ENCODE assay signal across 5 cellular contexts in genomic region chr16:10741249-10741648, GRCh38. TPM values are rescaled to one million over a fixed set of nuclear protein-coding genes. Genes with fewer than 3 reads are reported as not detected.
"Had no signal": no experiment of that assay in that cellular context is flagged by ENCODE, and none has a peak within 500 bp of the region (broad histone marks: within the 10 kb centered on the region; RNA-seq: fewer than 3 reads in every experiment).

No MANE protein-coding gene starts in this region.

RNA-seq across cellular contexts. Expression of gene TEKT5, which starts 46.5 kb away (rescaled TPM):
- total RNA-seq: activated CD4-positive, alpha-beta T cell treated with anti-CD3 and anti-CD28 coated beads, Interleukin-2, amount 10 ng/mL, durations not matched to agents 24 days and 14 days; body of pancreas; Right ventricle myocardium superior; T-helper 1 cell treated with Interleukin-12 subunit alpha and Interleukin-12 subunit beta and Interleukin-4 antibody, amounts not matched to agents 30 ng/mL and 1 ng/mL, for 36 hours had no signal
- polyA plus RNA-seq: SK-N-SH had no signal
